ENCODE assay signal across 22 cellular contexts in genomic region chr13:70473912-70474311, GRCh38.
"Had no signal": no experiment of that assay in that cellular context is flagged by ENCODE, and none has a peak within 500 bp of the region (broad histone marks: within the 10 kb centered on the region; RNA-seq: fewer than 3 reads in every experiment).

No MANE protein-coding gene starts in this region.

- H3K4me1 Mint-ChIP-seq: activated CD4-positive, alpha-beta T cell treated with anti-CD3 and anti-CD28 coated beads, Interleukin-2, amount 10 ng/mL, durations not matched to agents 7 days and 5 days; activated naive CD4-positive, alpha-beta T cell treated with anti-CD3 and anti-CD28 coated beads, Interleukin-2, amount 10 ng/mL, durations not matched to agents 7 days and 5 days; central memory CD8-positive, alpha-beta T cell; natural killer cell; stimulated activated effector memory CD8-positive, alpha-beta T cell treated with anti-CD3 and anti-CD28 coated beads, Interleukin-12 subunit alpha, Interleukin-12 subunit beta, amount 100 ng/mL, for 72 hours had no signal

- H3K9me3 ChIP-seq: ascending aorta, colonic mucosa, pancreas, right lobe of liver, testis had no signal

- DNase-seq: activated CD4-positive, alpha-beta T cell treated with anti-CD3 and anti-CD28 coated beads, Interleukin-2, amount 10 ng/mL, durations not matched to agents 7 days and 5 days; activated CD8-positive, alpha-beta T cell treated with anti-CD3 and anti-CD28 coated beads, Interleukin-2, amount 10 ng/mL, durations not matched to agents 7 days and 5 days; activated effector memory CD4-positive, alpha-beta T cell treated with Interleukin-2 at 50 U/mL for 16 hours; activated naive CD4-positive, alpha-beta T cell treated with anti-CD3 and anti-CD28 coated beads, Interleukin-2, amount 10 ng/mL, durations not matched to agents 7 days and 5 days; activated T-cell treated with anti-CD3 and anti-CD28 coated beads, Interleukin-2, amount 50 U/mL, for 24 hours; colonic mucosa; foreskin melanocyte; kidney; natural killer cell; pancreas; right lobe of liver; small intestine; stimulated activated CD4-positive, alpha-beta T cell treated with anti-CD3 and anti-CD28 coated beads, Interleukin-4, amount 100 ng/mL, for 24 hours; testis had no signal

- H3K36me3 Mint-ChIP-seq: activated naive CD4-positive, alpha-beta T cell treated with anti-CD3 and anti-CD28 coated beads, Interleukin-2, amount 10 ng/mL, durations not matched to agents 7 days and 5 days; natural killer cell; stimulated activated effector memory CD8-positive, alpha-beta T cell treated with anti-CD3 and anti-CD28 coated beads, Interleukin-12 subunit alpha, Interleukin-12 subunit beta, amount 100 ng/mL, for 72 hours; type B pancreatic cell had no signal

- H3K27ac ChIP-seq: ascending aorta, colonic mucosa, neutrophil, pancreas, right lobe of liver, testis had no signal

- H3K4me3 Mint-ChIP-seq: activated CD4-positive, alpha-beta T cell treated with anti-CD3 and anti-CD28 coated beads, Interleukin-2, amount 10 ng/mL, durations not matched to agents 7 days and 5 days; activated CD8-positive, alpha-beta T cell treated with anti-CD3 and anti-CD28 coated beads, Interleukin-2, amount 10 ng/mL, durations not matched to agents 7 days and 5 days; activated naive CD4-positive, alpha-beta T cell treated with anti-CD3 and anti-CD28 coated beads, Interleukin-2, amount 10 ng/mL, durations not matched to agents 7 days and 5 days; activated T-cell treated with anti-CD3 and anti-CD28 coated beads, Interleukin-2, amount 50 U/mL, for 24 hours; central memory CD8-positive, alpha-beta T cell; natural killer cell; stimulated activated effector memory CD8-positive, alpha-beta T cell treated with anti-CD3 and anti-CD28 coated beads, Interleukin-12 subunit alpha, Interleukin-12 subunit beta, amount 100 ng/mL, for 72 hours; type B pancreatic cell had no signal

- H3K27ac Mint-ChIP-seq: activated CD4-positive, alpha-beta T cell treated with anti-CD3 and anti-CD28 coated beads, Interleukin-2, amount 10 ng/mL, durations not matched to agents 7 days and 5 days; activated CD8-positive, alpha-beta T cell treated with anti-CD3 and anti-CD28 coated beads, Interleukin-2, amount 10 ng/mL, durations not matched to agents 7 days and 5 days; activated naive CD4-positive, alpha-beta T cell treated with anti-CD3 and anti-CD28 coated beads, Interleukin-2, amount 10 ng/mL, durations not matched to agents 7 days and 5 days; activated T-cell treated with anti-CD3 and anti-CD28 coated beads, Interleukin-2, amount 50 U/mL, for 24 hours; natural killer cell; stimulated activated effector memory CD8-positive, alpha-beta T cell treated with anti-CD3 and anti-CD28 coated beads, Interleukin-12 subunit alpha, Interleukin-12 subunit beta, amount 100 ng/mL, for 72 hours; type B pancreatic cell had no signal

- H3K4me3 ChIP-seq: ascending aorta, colonic mucosa, lung, pancreas, right lobe of liver, testis had no signal

- H3K9me3 Mint-ChIP-seq: type B pancreatic cell had no signal

- H3K36me3 ChIP-seq: ascending aorta, colonic mucosa, neutrophil, pancreas, right lobe of liver had no signal

- H3K27me3 ChIP-seq: ascending aorta, colonic mucosa, neutrophil, pancreas, right lobe of liver, testis had no signal

- H3K27me3 Mint-ChIP-seq: activated CD4-positive, alpha-beta T cell treated with anti-CD3 and anti-CD28 coated beads, Interleukin-2, amount 10 ng/mL, durations not matched to agents 7 days and 5 days; activated naive CD4-positive, alpha-beta T cell treated with anti-CD3 and anti-CD28 coated beads, Interleukin-2, amount 10 ng/mL, durations not matched to agents 7 days and 5 days; activated T-cell treated with anti-CD3 and anti-CD28 coated beads, Interleukin-2, amount 50 U/mL, for 24 hours; central memory CD8-positive, alpha-beta T cell; type B pancreatic cell had no signal

- ATAC-seq: activated CD4-positive, CD25-positive, alpha-beta regulatory T cell treated with anti-CD3 and anti-CD28 coated beads, Interleukin-2, amount 50 U/mL, for 24 hours; activated CD8-positive, alpha-beta T cell treated with anti-CD3 and anti-CD28 coated beads, Interleukin-2, amount 10 ng/mL, durations not matched to agents 7 days and 5 days; left lobe of liver; pancreas; right lobe of liver; stimulated activated effector memory CD8-positive, alpha-beta T cell treated with anti-CD3 and anti-CD28 coated beads, Interleukin-12 subunit alpha, Interleukin-12 subunit beta, amount 100 ng/mL, for 72 hours had no signal

- H3K4me1 ChIP-seq: ascending aorta, colonic mucosa, pancreas, right lobe of liver, testis had no signal
